In genomic region chr17:5485270-5486205, GRCh38 we compare ENCODE assay signal across 1 cellular context.
TF ChIP-seq lines count a peak whose summit lies in the region.

TSS of gene DERL2 (minus strand) at chr17:5486178. CDS start at chr17:5486161, 17 bp downstream.

TF ChIP-seq in HepG2, 621 proteins besides CTCF, POLR2A, EP300 and RAD21 (continued from another document and continues in another):
- TF ChIP-seq, protein P1, sequence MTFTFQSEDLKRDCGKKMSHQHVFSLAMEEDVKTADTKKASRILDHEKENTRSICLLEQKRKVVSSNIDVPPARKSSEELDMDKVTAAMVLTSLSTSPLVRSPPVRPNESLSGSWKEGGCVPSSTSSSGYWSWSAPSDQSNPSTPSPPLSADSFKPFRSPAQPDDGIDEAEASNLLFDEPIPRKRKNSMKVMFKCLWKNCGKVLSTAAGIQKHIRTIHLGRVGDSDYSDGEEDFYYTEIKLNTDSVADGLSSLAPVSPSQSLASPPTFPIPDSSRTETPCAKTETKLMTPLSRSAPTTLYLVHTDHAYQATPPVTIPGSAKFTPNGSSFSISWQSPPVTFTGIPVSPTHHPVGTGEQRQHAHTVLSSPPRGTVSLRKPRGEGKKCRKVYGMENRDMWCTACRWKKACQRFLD (CRISPR knock-in tag; IDR thresholded peaks at IDR 0.05; ENCODE audit: borderline replicate concordance): no peak
- no peak for TF ChIP-seq BCL3 (CRISPR knock-in tag; IDR thresholded peaks at IDR 0.05)
- no peak for TF ChIP-seq CCDC6 (CRISPR knock-in tag; IDR thresholded peaks at IDR 0.05)
- no peak for TF ChIP-seq TBX3 (IDR thresholded peaks at IDR 0.05; ENCODE audit: borderline replicate concordance)
- TF ChIP-seq, protein P2, sequence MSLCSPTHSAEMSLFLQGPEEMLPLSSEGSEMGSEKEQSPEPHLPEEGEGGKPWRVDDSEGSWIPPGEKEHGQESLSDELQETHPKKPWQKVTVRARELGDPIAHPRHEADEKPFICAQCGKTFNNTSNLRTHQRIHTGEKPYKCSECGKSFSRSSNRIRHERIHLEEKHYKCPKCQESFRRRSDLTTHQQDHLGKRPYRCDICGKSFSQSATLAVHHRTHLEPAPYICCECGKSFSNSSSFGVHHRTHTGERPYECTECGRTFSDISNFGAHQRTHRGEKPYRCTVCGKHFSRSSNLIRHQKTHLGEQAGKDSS (CRISPR knock-in tag; IDR thresholded peaks at IDR 0.05; ENCODE audit: borderline replicate concordance, low read depth): no peak
- no peak for TF ChIP-seq ZNF713 (CRISPR knock-in tag; IDR thresholded peaks at IDR 0.05)
- no peak for TF ChIP-seq KLF6 (CRISPR knock-in tag; IDR thresholded peaks at IDR 0.05)
- no peak for TF ChIP-seq ZNF777 (CRISPR knock-in tag; IDR thresholded peaks at IDR 0.05)
- no peak; the same call in 1 of the 2 replicates for TF ChIP-seq POLR2G (IDR thresholded peaks at IDR 0.05; ENCODE audit: low read depth, low read length)
- TF ChIP-seq, protein P3, sequence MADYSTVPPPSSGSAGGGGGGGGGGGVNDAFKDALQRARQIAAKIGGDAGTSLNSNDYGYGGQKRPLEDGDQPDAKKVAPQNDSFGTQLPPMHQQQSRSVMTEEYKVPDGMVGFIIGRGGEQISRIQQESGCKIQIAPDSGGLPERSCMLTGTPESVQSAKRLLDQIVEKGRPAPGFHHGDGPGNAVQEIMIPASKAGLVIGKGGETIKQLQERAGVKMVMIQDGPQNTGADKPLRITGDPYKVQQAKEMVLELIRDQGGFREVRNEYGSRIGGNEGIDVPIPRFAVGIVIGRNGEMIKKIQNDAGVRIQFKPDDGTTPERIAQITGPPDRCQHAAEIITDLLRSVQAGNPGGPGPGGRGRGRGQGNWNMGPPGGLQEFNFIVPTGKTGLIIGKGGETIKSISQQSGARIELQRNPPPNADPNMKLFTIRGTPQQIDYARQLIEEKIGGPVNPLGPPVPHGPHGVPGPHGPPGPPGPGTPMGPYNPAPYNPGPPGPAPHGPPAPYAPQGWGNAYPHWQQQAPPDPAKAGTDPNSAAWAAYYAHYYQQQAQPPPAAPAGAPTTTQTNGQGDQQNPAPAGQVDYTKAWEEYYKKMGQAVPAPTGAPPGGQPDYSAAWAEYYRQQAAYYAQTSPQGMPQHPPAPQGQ (CRISPR knock-in tag; IDR thresholded peaks at IDR 0.05; ENCODE audit: borderline replicate concordance): no peak
- TF ChIP-seq ZNF235 (CRISPR knock-in tag; IDR thresholded peaks at IDR 0.05; ENCODE audit: borderline replicate concordance): no peak
- TF ChIP-seq SUZ12 (IDR thresholded peaks at IDR 0.05; ENCODE audit: low read depth, low read length): no peak
- TF ChIP-seq ZNF567 (CRISPR knock-in tag; IDR thresholded peaks at IDR 0.05; ENCODE audit: borderline replicate concordance): no peak
- TF ChIP-seq TARDBP (CRISPR knock-in tag; IDR thresholded peaks at IDR 0.05): no peak
- no peak for TF ChIP-seq ISL2 (CRISPR knock-in tag; IDR thresholded peaks at IDR 0.05)
- no peak for TF ChIP-seq ZMYM4 (CRISPR knock-in tag; IDR thresholded peaks at IDR 0.05)
- TF ChIP-seq ZNF740 (CRISPR knock-in tag; IDR thresholded peaks at IDR 0.05): peak; percentile 60; the same call in 1 of the 2 replicates
- 0 out of 2 replicates have a peak, but pooled peaks have one; percentile 29 for TF ChIP-seq ZFP82 (CRISPR knock-in tag; IDR thresholded peaks at IDR 0.05; ENCODE audit: borderline replicate concordance)
- no peak for TF ChIP-seq ZMYM3 (CRISPR knock-in tag; IDR thresholded peaks at IDR 0.05)
- TF ChIP-seq ZFAT (CRISPR knock-in tag; conservative IDR thresholded peaks at IDR 0.05): no peak
- TF ChIP-seq ZFP1 (CRISPR knock-in tag; IDR thresholded peaks at IDR 0.05): no peak
- 0 out of 2 replicates have a peak, but pooled peaks have one; percentile 39 for TF ChIP-seq SIN3A (IDR thresholded peaks at IDR 0.05; ENCODE audit: borderline replicate concordance, low read depth, low read length)
- TF ChIP-seq, protein P4, sequence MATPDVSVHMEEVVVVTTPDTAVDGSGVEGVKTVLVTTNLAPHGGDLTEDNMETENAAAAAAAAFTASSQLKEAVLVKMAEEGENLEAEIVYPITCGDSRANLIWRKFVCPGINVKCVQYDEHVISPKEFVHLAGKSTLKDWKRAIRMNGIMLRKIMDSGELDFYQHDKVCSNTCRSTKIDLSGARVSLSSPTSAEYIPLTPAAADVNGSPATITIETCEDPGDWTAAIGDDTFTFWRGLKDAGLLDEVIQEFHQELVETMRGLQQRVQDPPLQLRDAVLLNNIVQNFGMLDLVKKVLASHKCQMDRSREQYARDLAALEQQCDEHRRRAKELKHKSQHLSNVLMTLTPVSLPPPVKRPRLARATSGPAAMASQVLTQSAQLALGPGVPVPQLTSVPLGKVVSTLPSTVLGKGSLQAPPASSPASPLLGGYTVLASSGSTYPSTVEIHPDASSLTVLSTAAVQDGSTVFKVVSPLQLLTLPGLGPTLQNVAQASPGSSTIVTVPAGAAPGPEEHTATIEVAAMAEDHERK (CRISPR knock-in tag; IDR thresholded peaks at IDR 0.05; ENCODE audit: low read depth): no peak
- TF ChIP-seq, protein P5, sequence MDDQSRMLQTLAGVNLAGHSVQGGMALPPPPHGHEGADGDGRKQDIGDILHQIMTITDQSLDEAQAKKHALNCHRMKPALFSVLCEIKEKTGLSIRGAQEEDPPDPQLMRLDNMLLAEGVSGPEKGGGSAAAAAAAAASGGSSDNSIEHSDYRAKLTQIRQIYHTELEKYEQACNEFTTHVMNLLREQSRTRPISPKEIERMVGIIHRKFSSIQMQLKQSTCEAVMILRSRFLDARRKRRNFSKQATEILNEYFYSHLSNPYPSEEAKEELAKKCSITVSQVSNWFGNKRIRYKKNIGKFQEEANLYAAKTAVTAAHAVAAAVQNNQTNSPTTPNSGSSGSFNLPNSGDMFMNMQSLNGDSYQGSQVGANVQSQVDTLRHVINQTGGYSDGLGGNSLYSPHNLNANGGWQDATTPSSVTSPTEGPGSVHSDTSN (CRISPR knock-in tag; IDR thresholded peaks at IDR 0.05; ENCODE audit: borderline replicate concordance): no peak
- TF ChIP-seq SOX6 (IDR thresholded peaks at IDR 0.05): no peak
- no peak for TF ChIP-seq SOX6 (CRISPR knock-in tag; IDR thresholded peaks at IDR 0.05)
- no peak for TF ChIP-seq NFIB (CRISPR knock-in tag; IDR thresholded peaks at IDR 0.05; ENCODE audit: borderline replicate concordance)
- no peak for TF ChIP-seq FOXC1 (CRISPR knock-in tag; IDR thresholded peaks at IDR 0.05; ENCODE audit: borderline replicate concordance)
- no peak for TF ChIP-seq ZNF75D (CRISPR knock-in tag; IDR thresholded peaks at IDR 0.05; ENCODE audit: borderline replicate concordance)
- TF ChIP-seq ZBTB21 (CRISPR knock-in tag; IDR thresholded peaks at IDR 0.05): no peak; the same call in 1 of the 2 replicates
- no peak for TF ChIP-seq BATF2 (CRISPR knock-in tag; IDR thresholded peaks at IDR 0.05)
- no peak for TF ChIP-seq POGK (CRISPR knock-in tag; conservative IDR thresholded peaks at IDR 0.05)
- TF ChIP-seq, protein P6, sequence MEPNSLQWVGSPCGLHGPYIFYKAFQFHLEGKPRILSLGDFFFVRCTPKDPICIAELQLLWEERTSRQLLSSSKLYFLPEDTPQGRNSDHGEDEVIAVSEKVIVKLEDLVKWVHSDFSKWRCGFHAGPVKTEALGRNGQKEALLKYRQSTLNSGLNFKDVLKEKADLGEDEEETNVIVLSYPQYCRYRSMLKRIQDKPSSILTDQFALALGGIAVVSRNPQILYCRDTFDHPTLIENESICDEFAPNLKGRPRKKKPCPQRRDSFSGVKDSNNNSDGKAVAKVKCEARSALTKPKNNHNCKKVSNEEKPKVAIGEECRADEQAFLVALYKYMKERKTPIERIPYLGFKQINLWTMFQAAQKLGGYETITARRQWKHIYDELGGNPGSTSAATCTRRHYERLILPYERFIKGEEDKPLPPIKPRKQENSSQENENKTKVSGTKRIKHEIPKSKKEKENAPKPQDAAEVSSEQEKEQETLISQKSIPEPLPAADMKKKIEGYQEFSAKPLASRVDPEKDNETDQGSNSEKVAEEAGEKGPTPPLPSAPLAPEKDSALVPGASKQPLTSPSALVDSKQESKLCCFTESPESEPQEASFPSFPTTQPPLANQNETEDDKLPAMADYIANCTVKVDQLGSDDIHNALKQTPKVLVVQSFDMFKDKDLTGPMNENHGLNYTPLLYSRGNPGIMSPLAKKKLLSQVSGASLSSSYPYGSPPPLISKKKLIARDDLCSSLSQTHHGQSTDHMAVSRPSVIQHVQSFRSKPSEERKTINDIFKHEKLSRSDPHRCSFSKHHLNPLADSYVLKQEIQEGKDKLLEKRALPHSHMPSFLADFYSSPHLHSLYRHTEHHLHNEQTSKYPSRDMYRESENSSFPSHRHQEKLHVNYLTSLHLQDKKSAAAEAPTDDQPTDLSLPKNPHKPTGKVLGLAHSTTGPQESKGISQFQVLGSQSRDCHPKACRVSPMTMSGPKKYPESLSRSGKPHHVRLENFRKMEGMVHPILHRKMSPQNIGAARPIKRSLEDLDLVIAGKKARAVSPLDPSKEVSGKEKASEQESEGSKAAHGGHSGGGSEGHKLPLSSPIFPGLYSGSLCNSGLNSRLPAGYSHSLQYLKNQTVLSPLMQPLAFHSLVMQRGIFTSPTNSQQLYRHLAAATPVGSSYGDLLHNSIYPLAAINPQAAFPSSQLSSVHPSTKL (CRISPR knock-in tag; IDR thresholded peaks at IDR 0.05): 0 out of 2 replicates have a peak, but pooled peaks have one; percentile 21
- no peak for TF ChIP-seq SNAPC2 (CRISPR knock-in tag; IDR thresholded peaks at IDR 0.05)
- no peak for TF ChIP-seq MXI1 (IDR thresholded peaks at IDR 0.05; ENCODE audit: borderline replicate concordance, low read depth, low read length)
- no peak for TF ChIP-seq SP4 (CRISPR knock-in tag; IDR thresholded peaks at IDR 0.05)
- no peak for TF ChIP-seq ZNF580 (CRISPR knock-in tag; IDR thresholded peaks at IDR 0.05; ENCODE audit: borderline replicate concordance, low read depth)
- TF ChIP-seq ZNF619 (CRISPR knock-in tag; IDR thresholded peaks at IDR 0.05): no peak
- no peak for TF ChIP-seq FOXA3 (CRISPR knock-in tag; IDR thresholded peaks at IDR 0.05)
- no peak for TF ChIP-seq ZNF326 (CRISPR knock-in tag; IDR thresholded peaks at IDR 0.05; ENCODE audit: borderline replicate concordance)
- TF ChIP-seq, protein P7, sequence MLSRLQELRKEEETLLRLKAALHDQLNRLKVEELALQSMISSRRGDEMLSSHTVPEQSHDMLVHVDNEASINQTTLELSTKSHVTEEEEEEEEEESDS (CRISPR knock-in tag; IDR thresholded peaks at IDR 0.05; ENCODE audit: borderline replicate concordance): no peak
- TF ChIP-seq, protein P8, sequence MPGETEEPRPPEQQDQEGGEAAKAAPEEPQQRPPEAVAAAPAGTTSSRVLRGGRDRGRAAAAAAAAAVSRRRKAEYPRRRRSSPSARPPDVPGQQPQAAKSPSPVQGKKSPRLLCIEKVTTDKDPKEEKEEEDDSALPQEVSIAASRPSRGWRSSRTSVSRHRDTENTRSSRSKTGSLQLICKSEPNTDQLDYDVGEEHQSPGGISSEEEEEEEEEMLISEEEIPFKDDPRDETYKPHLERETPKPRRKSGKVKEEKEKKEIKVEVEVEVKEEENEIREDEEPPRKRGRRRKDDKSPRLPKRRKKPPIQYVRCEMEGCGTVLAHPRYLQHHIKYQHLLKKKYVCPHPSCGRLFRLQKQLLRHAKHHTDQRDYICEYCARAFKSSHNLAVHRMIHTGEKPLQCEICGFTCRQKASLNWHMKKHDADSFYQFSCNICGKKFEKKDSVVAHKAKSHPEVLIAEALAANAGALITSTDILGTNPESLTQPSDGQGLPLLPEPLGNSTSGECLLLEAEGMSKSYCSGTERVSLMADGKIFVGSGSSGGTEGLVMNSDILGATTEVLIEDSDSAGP (CRISPR knock-in tag; IDR thresholded peaks at IDR 0.05; ENCODE audit: borderline replicate concordance): no peak
- TF ChIP-seq NFRKB (IDR thresholded peaks at IDR 0.05): no peak
- no peak for TF ChIP-seq ZNF18 (CRISPR knock-in tag; IDR thresholded peaks at IDR 0.05; ENCODE audit: insufficient replicate concordance)
- TF ChIP-seq AKAP8 (CRISPR knock-in tag; IDR thresholded peaks at IDR 0.05): no peak
- no peak for TF ChIP-seq ZNF333 (CRISPR knock-in tag; IDR thresholded peaks at IDR 0.05; ENCODE audit: borderline replicate concordance)
- no peak for TF ChIP-seq CREM (IDR thresholded peaks at IDR 0.05)
- no peak for TF ChIP-seq CREM (CRISPR knock-in tag; IDR thresholded peaks at IDR 0.05)
